Comparison of ENCODE assay signal across 28 cellular contexts in genomic region chr2:151853070-151853758, GRCh38. TPM values are rescaled to one million over a fixed set of nuclear protein-coding genes. Genes with fewer than 3 reads are reported as not detected.
DNase-seq lines count a peak whose midpoint lies in the region; ATAC-seq lines count a peak whose summit lies in the region.
"Had no signal": no experiment of that assay in that cellular context is flagged by ENCODE, and none has a peak within 500 bp of the region (broad histone marks: within the 10 kb centered on the region; RNA-seq: fewer than 3 reads in every experiment).

No MANE protein-coding gene starts in this region.

- H3K4me3 ChIP-seq in GM23248: no peak overlapping the region
- H3K4me3 ChIP-seq: thoracic aorta, uterus had no signal

- H3K27me3 ChIP-seq in GM23248 (replicated peaks; ENCODE audit: insufficient read depth): no peaks in the 10 kb centered on the region
- H3K27me3 ChIP-seq: uterus had no signal

- 50% methylated on average over 3 of the region's 3 CpGs for WGBS in GM23248 (ENCODE audit: low coverage in 1 of 2, low lambda C conversion rate in 2 of 2, missing lambda C conversion rate in 2 of 2), 2 experiments

- H2AFZ ChIP-seq in GM23248: no peak overlapping the region

- no peaks in the 10 kb centered on the region for H3K4me1 ChIP-seq in GM23248 (ENCODE audit: insufficient read depth)
- H3K4me1 ChIP-seq: uterus had no signal

- no peaks in the 10 kb centered on the region for H3K36me3 ChIP-seq in GM23248 (ENCODE audit: low read depth)
- H3K36me3 ChIP-seq: thoracic aorta, uterus had no signal

- in situ Hi-C loops in GM23248 (cut with MboI): no loop called here

- no peak overlapping the region for H3K27ac ChIP-seq in GM23248
- H3K27ac ChIP-seq: C4-2B, RWPE1, thoracic aorta, uterus had no signal

- no peak overlapping the region for H3K4me2 ChIP-seq in GM23248 (ENCODE audit: unreplicated experiment)

- no peaks in the 10 kb centered on the region for H3K9me2 ChIP-seq in GM23248 (ENCODE audit: insufficient read depth)

- no peaks in the 10 kb centered on the region for H3K79me2 ChIP-seq in GM23248 (ENCODE audit: insufficient read depth)

- no peaks in the 10 kb centered on the region for H3K9me3 ChIP-seq in GM23248 (ENCODE audit: low read depth)
- H3K9me3 ChIP-seq: thoracic aorta, uterus had no signal

- H3K9ac ChIP-seq in GM23248: no peak overlapping the region

- no peaks in the 10 kb centered on the region; the same call in 1 of the 2 replicates for H4K20me1 ChIP-seq in GM23248 (ENCODE audit: insufficient read depth)

- H3F3A ChIP-seq in GM23248 (ENCODE audit: insufficient read depth): no peaks in the 10 kb centered on the region

- ATAC-seq in GM21423 (IDR thresholded peaks at IDR 0.05; ENCODE audit: unreplicated experiment): no peak
- ATAC-seq: activated T-cell treated with anti-CD3 and anti-CD28 coated beads, Interleukin-2, amount 50 U/mL, for 4 hours; effector memory CD8-positive, alpha-beta T cell had no signal

- peak in 2 of 3 experiments; percentile 14 to 20 for DNase-seq in NCI-H1417 (lab: John Stamatoyannopoulos, UW)
- no peak for DNase-seq in NCI-H1417 treated with DMSO at 0.1 percent for 48 hours (lab: John Stamatoyannopoulos, UW)
- DNase-seq in DMS53 treated with DMSO at 0.1 percent for 48 hours (lab: John Stamatoyannopoulos, UW; ENCODE audit: unreplicated experiment): peak; percentile 20
- DNase-seq in NCI-H2227 (lab: John Stamatoyannopoulos, UW; ENCODE audit: unreplicated experiment): peak; percentile 77
- peak; percentile 8 for DNase-seq in iris pigment epithelial cell (ENCODE audit: low read depth)
- DNase-seq in GM23248: no peak
- no peak for DNase-seq in EL
- DNase-seq: 8988T; activated CD4-positive, CD25-positive, alpha-beta regulatory T cell; activated gamma-delta T cell; activated T-cell treated with anti-CD3 and anti-CD28 coated beads, Interleukin-2, amount 50 U/mL, for 4 hours; COR-L47; effector memory CD8-positive, alpha-beta T cell; erythroblast; islet precursor cell; Kasumi-1; left ventricle myocardium superior; mesendoderm; NCI-H2171; OCI-M1; small intestine; stimulated activated CD4-positive, alpha-beta T cell treated with anti-CD3 and anti-CD28 coated beads, Interleukin-1b, Interleukin-23, amount 100 ng/mL, for 48 hours; stimulated activated naive CD4-positive, alpha-beta T cell treated with Interleukin-2 at 50 U/mL for 16 hours; uterus had no signal

RNA-seq across cellular contexts. Expression of gene ARL5A, which starts 25.0 kb away (rescaled TPM):
- total RNA-seq in GM23248 (2014; rRNA removed; shearing (Covaris generic)): 22.7 and 26.3 TPM in 2 replicates
- polyA plus RNA-seq in GM23248 (2016; fragmentation: Nextera tagmentation; extraction: Ambion mirVana): 12.5 and 15.4 TPM in 2 replicates

Comparison
In these comparisons a context has a peak if more than half of its experiments do, and no peak if none do; other contexts are left out.
1. DNase-seq: peak in NCI-H1417 (2 of 3), DMS53 treated with DMSO at 0.1 percent for 48 hours (single experiment), NCI-H2227 (single experiment) and iris pigment epithelial cell (single experiment); none in NCI-H1417 treated with DMSO at 0.1 percent for 48 hours (single experiment), GM23248 (single experiment) and EL (single experiment).